8 cellular contexts compared by ENCODE assay signal in genomic region chr1:151720190-151720953, GRCh38. TPM values are rescaled to one million over a fixed set of nuclear protein-coding genes. Genes with fewer than 3 reads are reported as not detected.
DNase-seq lines count a peak whose midpoint lies in the region; ATAC-seq and TF ChIP-seq lines count a peak whose summit lies in the region.

No MANE protein-coding gene starts in this region.

- peaks cover 4 to 6% of the 10 kb centered on the region in 2 donors for H3K36me3 Mint-ChIP-seq in CD14-positive monocyte

- peak; percentile 70 for ATAC-seq in mucosa of descending colon
- no peak for ATAC-seq in GM18909 (IDR thresholded peaks at IDR 0.05; ENCODE audit: poor library complexity, unreplicated experiment)
- ATAC-seq in GM19351 (IDR thresholded peaks at IDR 0.05; ENCODE audit: unreplicated experiment), result no peak

- peaks cover 77 to 90% (median 89%) of the 10 kb centered on the region in 3 donors for H3K27me3 Mint-ChIP-seq in CD14-positive monocyte (ENCODE audit: low read depth in 3 of 3)

- H3K27ac ChIP-seq in HUES6 (ENCODE audit: low read depth, low read length) (no peak overlapping the region), brain microvascular endothelial cell (no peak overlapping the region)

- intact Hi-C loops in CD14-positive monocyte (cut with micrococcal nuclease), result no loop called here
- intact Hi-C loops in mucosa of descending colon (cut with DNase I, micrococcal nuclease), result no loop called here

- DNase-seq in CD14-positive monocyte (ENCODE audit: low spot score) (no peak), brain microvascular endothelial cell (peak; percentile 12), mucosa of descending colon (peak in 1 of 3 donors; percentile 30), dermis blood vessel endothelial cell (no peak), AG20443 (ENCODE audit: low spot score) (no peak)

- TF ChIP-seq CTCF in CD14-positive monocyte (IDR thresholded peaks at IDR 0.05), result no peak
- TF ChIP-seq CTCF in brain microvascular endothelial cell (IDR thresholded peaks at IDR 0.05; ENCODE audit: low read depth, low read length, missing control alignments), result no peak
- no peak for TF ChIP-seq CTCF in mucosa of descending colon (IDR thresholded peaks at IDR 0.05)

- peaks cover 30% of the 10 kb centered on the region for H3K4me1 Mint-ChIP-seq in CD14-positive monocyte

- H3K36me3 ChIP-seq in HUES6 (ENCODE audit: control insufficient read depth, insufficient read depth, low read length) (no peaks in the 10 kb centered on the region), brain microvascular endothelial cell (replicated peaks) (no peaks in the 10 kb centered on the region), mucosa of descending colon (ENCODE audit: low read depth) (no peaks in the 10 kb centered on the region)

- peaks cover 0 to 14% (median 4%) of the 10 kb centered on the region in 7 donors for H3K9me3 Mint-ChIP-seq in CD14-positive monocyte

- H3K27ac Mint-ChIP-seq in CD14-positive monocyte, result peak overlapping the region in 6 of 7 donors; percentile 23 to 78 (median 58)

- no peak overlapping the region for H3K9ac ChIP-seq in HUES6 (ENCODE audit: low read length)

- H3K9me3 ChIP-seq in HUES6 (ENCODE audit: control insufficient read depth, insufficient read depth, low read depth, low read length) (no peaks in the 10 kb centered on the region), mucosa of descending colon (no peaks in the 10 kb centered on the region)

- H3K4me3 Mint-ChIP-seq in CD14-positive monocyte, result peak overlapping the region; percentile 84 to 94

- in situ Hi-C loops in brain microvascular endothelial cell (cut with HindIII; ENCODE audit: low pct_ligation_motif_present, low sequenced_read_pairs), result no loop called here

- peaks cover 13% of the 10 kb centered on the region for H3K4me1 ChIP-seq in HUES6 (ENCODE audit: control insufficient read depth, insufficient read depth, low read length)
- peaks cover 18% of the 10 kb centered on the region for H3K4me1 ChIP-seq in mucosa of descending colon (ENCODE audit: low read depth)

- H3K27me3 ChIP-seq in HUES6 (ENCODE audit: control insufficient read depth, insufficient read depth, low read length), result peaks cover 74% of the 10 kb centered on the region
- peaks cover 56% of the 10 kb centered on the region for H3K27me3 ChIP-seq in brain microvascular endothelial cell (replicated peaks)

- H3K4me3 ChIP-seq in HUES6 (ENCODE audit: low read depth, low read length) (peak overlapping the region; percentile 32; the same call in 1 of the 2 replicates), brain microvascular endothelial cell (ENCODE audit: low read depth, low read length) (peak overlapping the region; percentile 35), mucosa of descending colon (no peak overlapping the region)

RNA-seq across cellular contexts. Expression of gene RIIAD1, which starts 0.9 kb away (rescaled TPM):
- not detected for polyA plus RNA-seq in CD14-positive monocyte
- not detected for total RNA-seq in mucosa of descending colon
- total RNA-seq in dermis blood vessel endothelial cell, result not detected in 2 replicates

RNA-seq across cellular contexts. Expression of gene CELF3, which starts 3.8 kb away (rescaled TPM):
- polyA plus RNA-seq in CD14-positive monocyte, result not detected
- 1 to 10 TPM; 2.3 to 4.3 (median 2.8) TPM for total RNA-seq in mucosa of descending colon
- not detected in 2 replicates for total RNA-seq in dermis blood vessel endothelial cell

RNA-seq across cellular contexts. Expression of gene MRPL9, which starts 42.9 kb away (rescaled TPM):
- 10 to 100 TPM; 56.4 to 56.6 TPM for polyA plus RNA-seq in CD14-positive monocyte
- total RNA-seq in mucosa of descending colon, result 10 to 100 TPM; 46.5 to 51.2 (median 50.9) TPM
- 92.7 and 97.3 TPM in 2 replicates for total RNA-seq in dermis blood vessel endothelial cell
